In the genomic region with DNA sequence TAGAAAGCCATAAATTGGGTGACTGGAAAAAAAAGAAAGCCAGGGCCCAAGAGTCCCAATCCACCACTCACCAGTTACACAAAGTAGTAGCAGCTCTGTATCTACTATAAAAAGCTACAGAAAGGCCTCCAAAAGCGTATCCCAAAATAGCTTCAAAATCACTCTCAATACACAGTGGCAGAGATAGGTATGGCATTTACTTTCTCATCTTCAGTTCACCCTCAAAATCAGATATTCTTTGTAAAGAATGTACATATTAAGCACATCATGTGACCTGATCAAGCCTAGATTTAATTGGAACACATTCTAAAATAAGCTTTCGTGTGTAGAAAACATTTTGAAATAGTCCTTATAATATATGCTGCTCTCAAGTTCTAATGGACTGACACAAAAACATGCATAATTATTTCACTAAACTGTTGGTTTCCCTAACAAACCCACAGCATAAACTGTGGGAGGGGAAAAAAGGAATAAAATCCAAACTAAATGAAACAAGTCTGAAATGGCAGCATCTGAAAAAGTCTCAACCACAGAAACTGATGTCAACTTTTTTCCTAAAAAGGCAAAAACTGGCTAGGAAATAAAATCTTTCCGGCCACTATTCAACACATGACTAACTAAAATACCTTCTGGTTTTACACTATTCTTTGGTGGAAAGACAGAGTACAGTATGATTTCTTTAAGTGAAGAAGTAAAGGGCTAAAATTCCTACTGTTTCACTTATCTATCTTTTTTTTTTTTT, we compare ENCODE assay signal across 1 cellular context.
TF ChIP-seq lines count a peak whose summit lies in the region.

No MANE protein-coding gene starts in this region.

TF ChIP-seq in GM23338, 12 proteins besides CTCF, POLR2A, EP300 and RAD21 (continued from another document):
- TF ChIP-seq JUNB (IDR thresholded peaks at IDR 0.05; ENCODE audit: unreplicated experiment): no peak
- no peak for TF ChIP-seq STAT1 (IDR thresholded peaks at IDR 0.05; ENCODE audit: unreplicated experiment)
- TF ChIP-seq ZNF462 (CRISPR knock-in tag; IDR thresholded peaks at IDR 0.05): no peak
- no peak for TF ChIP-seq EZH2 (IDR thresholded peaks at IDR 0.05; ENCODE audit: low read depth, unreplicated experiment)
- no peak for TF ChIP-seq ZNF114 (CRISPR knock-in tag; IDR thresholded peaks at IDR 0.05)
- TF ChIP-seq ZNF331 (CRISPR knock-in tag; IDR thresholded peaks at IDR 0.05; ENCODE audit: low read depth): no peak
- TF ChIP-seq REST (IDR thresholded peaks at IDR 0.05; ENCODE audit: unreplicated experiment): no peak
- TF ChIP-seq, protein P1, sequence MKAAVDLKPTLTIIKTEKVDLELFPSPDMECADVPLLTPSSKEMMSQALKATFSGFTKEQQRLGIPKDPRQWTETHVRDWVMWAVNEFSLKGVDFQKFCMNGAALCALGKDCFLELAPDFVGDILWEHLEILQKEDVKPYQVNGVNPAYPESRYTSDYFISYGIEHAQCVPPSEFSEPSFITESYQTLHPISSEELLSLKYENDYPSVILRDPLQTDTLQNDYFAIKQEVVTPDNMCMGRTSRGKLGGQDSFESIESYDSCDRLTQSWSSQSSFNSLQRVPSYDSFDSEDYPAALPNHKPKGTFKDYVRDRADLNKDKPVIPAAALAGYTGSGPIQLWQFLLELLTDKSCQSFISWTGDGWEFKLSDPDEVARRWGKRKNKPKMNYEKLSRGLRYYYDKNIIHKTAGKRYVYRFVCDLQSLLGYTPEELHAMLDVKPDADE (IDR thresholded peaks at IDR 0.05): no peak
